Comparison of ENCODE assay signal across 8 cellular contexts in genomic region chr19:1039646-1040475, GRCh38. TPM values are rescaled to one million over a fixed set of nuclear protein-coding genes. Genes with fewer than 3 reads are reported as not detected.
DNase-seq lines count a peak whose midpoint lies in the region; ATAC-seq, FAIRE-seq and TF ChIP-seq lines count a peak whose summit lies in the region.

Gene ABCA7, plus strand, starts transcription at chr19:1040107. Its CDS starts 1,255 bp downstream, at chr19:1041362.

- no peaks in the 10 kb centered on the region for H3K27me3 Mint-ChIP-seq in activated naive CD8-positive, alpha-beta T cell treated with anti-CD3 and anti-CD28 coated beads, Interleukin-2, amount 50 U/mL, for 24 hours

- in situ Hi-C loops in transverse colon (cut with MboI; ENCODE audit: low pct_ligation_motif_present in 1 of 4, low pct_unique_long_range_greater_than_20kb in 1 of 4, low sequenced_read_pairs in 3 of 4) = no loop called here

- H2BK12ac ChIP-seq in trophoblast cell (ENCODE audit: low read length) = no peak within 1 kb of the TSS

- H3K27me3 ChIP-seq in trophoblast cell (ENCODE audit: insufficient read depth, low read length) (no peaks in the 10 kb centered on the region), transverse colon (no peaks in the 10 kb centered on the region)

- H3K79me1 ChIP-seq in trophoblast cell (ENCODE audit: low read length) = no peaks in the 10 kb centered on the region

- H3K4ac ChIP-seq in trophoblast cell (ENCODE audit: low read depth, low read length) = no peak within 1 kb of the TSS

- DNase-seq in GM12891 (ENCODE audit: insufficient read length, low spot score) (peak; percentile 92), NCI-H1436 treated with DMSO at 0.1 percent for 48 hours (lab: John Stamatoyannopoulos, UW) (peak; percentile 90), T follicular helper cell (ENCODE audit: low read depth) (peak; percentile 99), cardiac septum (ENCODE audit: low spot score) (peak; percentile 100), trophoblast cell (peak; percentile 99 to 100), transverse colon (peak; percentile 99)
- peak; percentile 100 for DNase-seq in activated naive CD8-positive, alpha-beta T cell treated with anti-CD3 and anti-CD28 coated beads, Interleukin-2, amount 50 U/mL, for 24 hours

- H3K14ac ChIP-seq in trophoblast cell (ENCODE audit: low read length) = peak within 1 kb of the TSS; percentile 25

- H3K4me3 ChIP-seq in trophoblast cell (ENCODE audit: low read depth, low read length) (peak within 1 kb of the TSS; percentile 72), transverse colon (peak within 1 kb of the TSS; percentile 23 to 55 (median 42))

- WGBS in trophoblast cell (ENCODE audit: extremely low coverage, insufficient coverage, insufficient read length) = no CpG with 5 or more reads among the region's 56 CpGs
- 2% methylated on average over 56 of the region's 56 CpGs; no CpG with 5 or more reads in 1 of the 2 donors for WGBS in transverse colon (ENCODE audit: low coverage in 1 of 2), 2 donors

- H4K91ac ChIP-seq in trophoblast cell (ENCODE audit: low read depth, low read length) = peak within 1 kb of the TSS; percentile 9

- H2BK5ac ChIP-seq in trophoblast cell (ENCODE audit: low read depth, low read length, poor library complexity) = no peak within 1 kb of the TSS

- H3K9me3 ChIP-seq in trophoblast cell (ENCODE audit: insufficient read depth, low read depth, low read length) (no peaks in the 10 kb centered on the region), transverse colon (no peaks in the 10 kb centered on the region)

- TF ChIP-seq EP300 in transverse colon (IDR thresholded peaks at IDR 0.05; ENCODE audit: low read depth) = no peak

- H4K12ac ChIP-seq in trophoblast cell (ENCODE audit: low read depth, low read length) = peak within 1 kb of the TSS; percentile 2

- TF ChIP-seq POLR2A in GM12891 (IDR thresholded peaks at IDR 0.05; ENCODE audit: low read depth, low read length) (peak; percentile 79), transverse colon (IDR thresholded peaks at IDR 0.05) (peak; percentile 81)

- peak within 1 kb of the TSS; percentile 63 for H3K4me2 ChIP-seq in trophoblast cell (ENCODE audit: low read length)

- H3K9me3 Mint-ChIP-seq in activated naive CD8-positive, alpha-beta T cell treated with anti-CD3 and anti-CD28 coated beads, Interleukin-2, amount 50 U/mL, for 24 hours = no peaks in the 10 kb centered on the region

- no peak within 1 kb of the TSS for H2AK5ac ChIP-seq in trophoblast cell (ENCODE audit: low read length)

- peak within 1 kb of the TSS; percentile 87 for H3K4me3 Mint-ChIP-seq in activated naive CD8-positive, alpha-beta T cell treated with anti-CD3 and anti-CD28 coated beads, Interleukin-2, amount 50 U/mL, for 24 hours

- H3K18ac ChIP-seq in trophoblast cell (ENCODE audit: low read length) = peak within 1 kb of the TSS; percentile 7

- H3K9ac ChIP-seq in trophoblast cell (ENCODE audit: low read length) = peak within 1 kb of the TSS; percentile 70

- peaks cover 13% of the 10 kb centered on the region for H3K36me3 Mint-ChIP-seq in activated naive CD8-positive, alpha-beta T cell treated with anti-CD3 and anti-CD28 coated beads, Interleukin-2, amount 50 U/mL, for 24 hours (ENCODE audit: low read depth)

- H2BK120ac ChIP-seq in trophoblast cell (ENCODE audit: insufficient read depth, low read length, poor library complexity) = no peak within 1 kb of the TSS

- H2AFZ ChIP-seq in trophoblast cell (ENCODE audit: insufficient read depth, low read length, poor library complexity) = peak within 1 kb of the TSS; percentile 23

- H3K4me1 ChIP-seq in trophoblast cell (ENCODE audit: control insufficient read depth in 1 of 2, insufficient read depth in 2 of 2, low read length in 2 of 2) = peaks cover 3 to 8% of the 10 kb centered on the region in 2 experiments
- H3K4me1 ChIP-seq in transverse colon = peaks cover 29 to 55% (median 34%) of the 10 kb centered on the region in 4 donors

- ATAC-seq in HG02840 (IDR thresholded peaks at IDR 0.05; ENCODE audit: low FRiP score, unreplicated experiment) = peak; percentile 61
- peak; percentile 97 for ATAC-seq in activated naive CD8-positive, alpha-beta T cell treated with anti-CD3 and anti-CD28 coated beads, Interleukin-2, amount 50 U/mL, for 24 hours

- FAIRE-seq in GM12891 (lab: Jason Lieb, UNC) = peak; percentile 99

- peak within 1 kb of the TSS; percentile 31 for H4K8ac ChIP-seq in trophoblast cell (ENCODE audit: low read depth, low read length)

- no peaks in the 10 kb centered on the region for H3K79me2 ChIP-seq in trophoblast cell (ENCODE audit: control insufficient read depth, insufficient read depth, low read length, poor library complexity)

- H3K36me3 ChIP-seq in trophoblast cell (ENCODE audit: control insufficient read depth in 1 of 2, insufficient read depth in 2 of 2, low read length in 2 of 2) (peaks cover 43 to 48% of the 10 kb centered on the region in 2 experiments), transverse colon (peaks cover 0 to 8% (median 4%) of the 10 kb centered on the region in 4 donors)

- H3K27ac ChIP-seq in trophoblast cell (ENCODE audit: low read depth, low read length) (peak within 1 kb of the TSS; percentile 33), transverse colon (peak within 1 kb of the TSS; percentile 72 to 81 (median 78))

- no peak for TF ChIP-seq CTCF in transverse colon (IDR thresholded peaks at IDR 0.05)

- H3K4me1 Mint-ChIP-seq in activated naive CD8-positive, alpha-beta T cell treated with anti-CD3 and anti-CD28 coated beads, Interleukin-2, amount 50 U/mL, for 24 hours = peaks cover 41% of the 10 kb centered on the region

- H3K27ac Mint-ChIP-seq in activated naive CD8-positive, alpha-beta T cell treated with anti-CD3 and anti-CD28 coated beads, Interleukin-2, amount 50 U/mL, for 24 hours = peak within 1 kb of the TSS; percentile 65

- intact Hi-C loops in cardiac septum (cut with DNase I) = no loop called here
- intact Hi-C loops in transverse colon (cut with DNase I; ENCODE audit: low total_unique reads) = no loop called here

- H3K23ac ChIP-seq in trophoblast cell (ENCODE audit: low read length) = no peak within 1 kb of the TSS

TF ChIP-seq in GM12891, 5 proteins besides CTCF, POLR2A, EP300 and RAD21:
- 0 out of 2 replicates have a peak, but pooled peaks have one; percentile 17 for TF ChIP-seq TAF1 (IDR thresholded peaks at IDR 0.05; ENCODE audit: low read depth, low read length)
- TF ChIP-seq POU2F2 (IDR thresholded peaks at IDR 0.05; ENCODE audit: low read depth, low read length) = no peak; the same call in 1 of the 2 replicates
- peak; percentile 62 for TF ChIP-seq POLR2AphosphoS5 (IDR thresholded peaks at IDR 0.05; ENCODE audit: low read depth, low read length)

RNA-seq across cellular contexts. Expression of gene ABCA7, which starts in this region (rescaled TPM):
- 13.2 TPM for polyA plus RNA-seq in GM12891 (2012; ENCODE audit: low read depth, missing spikeins)
- total RNA-seq in cardiac septum = 10.5 TPM
- 26.8 and 27.6 TPM in 2 replicates for polyA plus RNA-seq in trophoblast cell (2013)
- total RNA-seq in transverse colon = 100 to 1,000 TPM in 1 of 4 donors, 10 to 100 TPM in 3; 47.1 to 128 (median 82.0) TPM

Comparison
In these comparisons a context has a peak if more than half of its experiments do, and no peak if none do; other contexts are left out.
1. Peak in every context shown above with its lines: DNase-seq, ATAC-seq, H3K4me3 ChIP-seq and H3K27ac ChIP-seq.